Comparison of ENCODE assay signal across 12 cellular contexts in the genomic region with DNA sequence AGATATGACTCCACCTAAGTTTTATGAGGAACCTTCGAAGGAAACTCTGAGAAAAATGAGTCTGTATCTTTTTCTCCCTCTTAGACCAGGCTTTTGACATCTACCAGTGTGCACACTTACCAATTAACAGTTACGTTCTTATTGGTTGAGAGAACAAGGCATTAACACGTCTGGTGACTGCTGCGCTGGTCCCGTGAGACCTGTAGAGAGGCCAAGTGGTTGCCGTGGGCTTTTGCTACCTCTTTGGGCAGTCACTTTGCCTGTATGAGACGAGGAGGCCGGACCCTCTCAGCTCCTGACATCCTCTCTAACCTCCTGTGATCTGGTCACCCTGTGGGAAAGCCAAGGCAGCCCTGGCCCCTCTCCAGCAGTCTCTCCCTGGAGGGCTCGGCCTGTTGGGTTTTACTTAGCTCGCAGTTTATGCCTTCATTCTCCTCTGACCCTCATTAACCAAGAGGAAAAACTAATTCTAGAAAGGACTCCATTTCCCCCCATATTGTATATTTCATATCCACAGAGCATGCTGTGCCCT.
"Had no signal": no experiment of that assay in that cellular context is flagged by ENCODE, and none has a peak within 500 bp of the region (broad histone marks: within the 10 kb centered on the region; RNA-seq: fewer than 3 reads in every experiment).

No MANE protein-coding gene starts in this region.

- H3K9me3 ChIP-seq: ascending aorta, transverse colon had no signal

- DNase-seq: activated CD4-positive, alpha-beta T cell treated with anti-CD3 and anti-CD28 coated beads, Interleukin-2, amount 10 ng/mL, durations not matched to agents 7 days and 5 days; activated CD4-positive, CD25-positive, alpha-beta regulatory T cell; activated CD8-positive, alpha-beta memory T cell treated with anti-CD3 and anti-CD28 coated beads for 24 hours; activated naive CD4-positive, alpha-beta T cell treated with Interleukin-2 at 50 U/mL for 16 hours; activated naive CD8-positive, alpha-beta T cell treated with anti-CD3 and anti-CD28 coated beads, Interleukin-2, amount 50 U/mL, for 24 hours; effector CD4-positive, alpha-beta T cell; foreskin melanocyte; transverse colon had no signal

- H3K4me3 ChIP-seq: ascending aorta, smooth muscle cell, transverse colon had no signal

- H3K9ac ChIP-seq: parathyroid adenoma had no signal

- ATAC-seq: activated naive CD8-positive, alpha-beta T cell treated with anti-CD3 and anti-CD28 coated beads, Interleukin-2, amount 50 U/mL, for 24 hours; stimulated activated memory B cell treated with anti-CD40 and anti-IgM and Interleukin-4, amounts not matched to agents 10 μg/mL and 1 μg/mL and 100 μg/mL, for 72 hours had no signal

- H3K4me2 ChIP-seq: smooth muscle cell had no signal

- H3K4me1 ChIP-seq: parathyroid adenoma had no signal

- H3K27ac ChIP-seq: ascending aorta, parathyroid adenoma, transverse colon had no signal

- H3K27me3 ChIP-seq: ascending aorta, transverse colon had no signal

- H3K36me3 ChIP-seq: ascending aorta, transverse colon had no signal
